12 cellular contexts compared by ENCODE assay signal in genomic region chr16:19691161-19691850, GRCh38. TPM values are rescaled to one million over a fixed set of nuclear protein-coding genes. Genes with fewer than 3 reads are reported as not detected.
A peak's percentile ranks its signal among the peaks of the same experiment; 100 is the strongest.
DNase-seq lines count a peak whose midpoint lies in the region; ATAC-seq, FAIRE-seq and TF ChIP-seq lines count a peak whose summit lies in the region.
"Had no signal": no experiment of that assay in that cellular context is flagged by ENCODE, and none has a peak within 500 bp of the region (broad histone marks: within the 10 kb centered on the region; RNA-seq: fewer than 3 reads in every experiment).

No MANE protein-coding gene starts in this region.

- H3K4me3 Mint-ChIP-seq in CD14-positive monocyte (no peak overlapping the region), neural progenitor cell (no peak overlapping the region)
- H3K4me3 Mint-ChIP-seq: activated naive CD8-positive, alpha-beta T cell treated with anti-CD3 and anti-CD28 coated beads, Interleukin-2, amount 10 ng/mL, durations not matched to agents 7 days and 5 days had no signal

- peaks cover 10% of the 10 kb centered on the region for H3F3A ChIP-seq in neural progenitor cell (ENCODE audit: low read depth)

- H3K56ac ChIP-seq in H1 (replicated peaks; ENCODE audit: insufficient read length, low read depth, low read length), result no peak overlapping the region

- peaks cover 20% of the 10 kb centered on the region for H3K4me1 Mint-ChIP-seq in CD14-positive monocyte
- peaks cover 12% of the 10 kb centered on the region for H3K4me1 Mint-ChIP-seq in neural progenitor cell

- no peak overlapping the region for H3K4ac ChIP-seq in H1 (replicated peaks; ENCODE audit: insufficient read length, low read depth, low read length)

- H3K36me3 ChIP-seq in H1 (ENCODE audit: control insufficient read depth in 2 of 4, insufficient read depth in 4 of 4, low read length in 3 of 4), result peaks cover 2 to 6% (median 4%) of the 10 kb centered on the region in 4 experiments; a peak in 5 of 8 replicates
- H3K36me3 ChIP-seq in neural progenitor cell, result no peaks in the 10 kb centered on the region

- H3K23me2 ChIP-seq in H1 (ENCODE audit: low read depth, low read length), result no peaks in the 10 kb centered on the region

- H3K9me3 ChIP-seq in H1 (ENCODE audit: insufficient read depth in 2 of 2, low read depth in 1 of 2, low read length in 1 of 2) (no peaks in the 10 kb centered on the region), neural progenitor cell (ENCODE audit: low read depth) (no peaks in the 10 kb centered on the region)
- H3K9me3 ChIP-seq: upper lobe of left lung had no signal

- no peak overlapping the region for H2BK5ac ChIP-seq in H1 (ENCODE audit: low read depth, low read length)

- no peak for FAIRE-seq in H1 (lab: Jason Lieb, UNC)

- no peak for TF ChIP-seq RAD21 in H1 (IDR thresholded peaks at IDR 0.05 in 1 of 2, conservative IDR thresholded peaks at IDR 0.05 in 1 of 2; ENCODE audit: low read depth in 2 of 2, low read length in 2 of 2)

- no peak overlapping the region for H2BK15ac ChIP-seq in H1 (ENCODE audit: low read length)

- H3K14ac ChIP-seq in H1 (ENCODE audit: insufficient read length), result no peak overlapping the region

- WGBS in H1 (ENCODE audit: extremely low coverage in 1 of 2, insufficient coverage in 1 of 2, insufficient read length in 1 of 2, insufficient replicate concordance in 2 of 2, low coverage in 1 of 2, low lambda C conversion rate in 2 of 2, missing lambda C conversion rate in 1 of 2), 2 experiments, result 91% methylated on average over 18 of the region's 18 CpGs; no CpG with 5 or more reads in 1 of the 2 experiments

- DNase-seq in CD14-positive monocyte (ENCODE audit: low spot score), result no peak
- peak; percentile 51 for DNase-seq in MV-4-11 (lab: John Stamatoyannopoulos, UW)
- no peak for DNase-seq in H1 (ENCODE audit: low read depth in 1 of 2, low spot score in 2 of 2)
- DNase-seq in neural progenitor cell (ENCODE audit: low spot score), result no peak
- DNase-seq in NCI-H2029 (lab: John Stamatoyannopoulos, UW), result no peak
- DNase-seq in NCI-H1436 treated with DMSO at 0.1 percent for 48 hours (lab: John Stamatoyannopoulos, UW), result no peak
- no peak for DNase-seq in left colon
- DNase-seq: activated naive CD8-positive, alpha-beta T cell treated with anti-CD3 and anti-CD28 coated beads, Interleukin-2, amount 10 ng/mL, durations not matched to agents 7 days and 5 days; NCI-H2171 treated with DMSO at 0.1 percent for 48 hours; occipital lobe had no signal

- H3K27me3 ChIP-seq in H1 (replicated peaks in 1 of 4; ENCODE audit: control insufficient read depth in 3 of 4, extremely low read depth in 1 of 4, insufficient read depth in 3 of 4, low read length in 3 of 4) (no peaks in the 10 kb centered on the region), neural progenitor cell (no peaks in the 10 kb centered on the region)
- H3K27me3 ChIP-seq: upper lobe of left lung had no signal

- H3K27ac Mint-ChIP-seq in CD14-positive monocyte (peak overlapping the region; percentile 2 to 79 (median 72)), neural progenitor cell (peak overlapping the region; percentile 17)
- H3K27ac Mint-ChIP-seq: activated naive CD8-positive, alpha-beta T cell treated with anti-CD3 and anti-CD28 coated beads, Interleukin-2, amount 10 ng/mL, durations not matched to agents 7 days and 5 days had no signal

- no peaks in the 10 kb centered on the region for H3K79me1 ChIP-seq in H1 (ENCODE audit: low read depth, low read length)

- intact Hi-C loops in CD14-positive monocyte (cut with micrococcal nuclease) (no loop called here), left colon (cut with DNase I, micrococcal nuclease) (no loop called here)

- H2BK12ac ChIP-seq in H1 (ENCODE audit: low read depth, low read length), result no peak overlapping the region

- H4K20me1 ChIP-seq in H1 (replicated peaks in 1 of 2; ENCODE audit: control insufficient read depth in 1 of 2, insufficient read depth in 2 of 2, low read length in 2 of 2) (no peaks in the 10 kb centered on the region), neural progenitor cell (ENCODE audit: low read depth) (peaks cover 8% of the 10 kb centered on the region)

- POLR2A ChIA-PET in H1 (lab: Charles Lee; ENCODE audit: partially characterized antibody), result interaction anchor here (0.7 to 1.2 kb wide), 4 partner anchors 9 to 12 kb away, joined by 3 to 4 read pairs (median 4); no protein-coding TSS in a partner anchor

- H3K9ac ChIP-seq in H1 (replicated peaks in 1 of 4; ENCODE audit: extremely low read depth in 1 of 4, low read depth in 3 of 4, low read length in 3 of 4) (no peak overlapping the region), neural progenitor cell (no peak overlapping the region)

- no peak overlapping the region for H3K4me3 ChIP-seq in H1 (ENCODE audit: extremely low read depth in 1 of 4, insufficient read depth in 2 of 4, low read depth in 3 of 4, low read length in 4 of 4)
- no peak overlapping the region for H3K4me3 ChIP-seq in neural progenitor cell
- H3K4me3 ChIP-seq: upper lobe of left lung had no signal

- TF ChIP-seq POLR2A in H1 (IDR thresholded peaks at IDR 0.05; ENCODE audit: control extremely low read depth in 1 of 2, low read depth in 2 of 2, low read length in 2 of 2), result no peak

- peaks cover 56 to 76% of the 10 kb centered on the region in 2 donors for H3K36me3 Mint-ChIP-seq in CD14-positive monocyte
- H3K36me3 Mint-ChIP-seq in neural progenitor cell, result peaks cover 26% of the 10 kb centered on the region

- ATAC-seq in left colon, result no peak
- no peak for ATAC-seq in GM21367 (IDR thresholded peaks at IDR 0.05; ENCODE audit: unreplicated experiment)

- no peak overlapping the region for H2BK120ac ChIP-seq in H1 (replicated peaks; ENCODE audit: low read depth, low read length)

- no peak overlapping the region for H2AK5ac ChIP-seq in H1 (ENCODE audit: low read depth, low read length)

- H3K27ac ChIP-seq in H1 (ENCODE audit: low read depth, low read length) (no peak overlapping the region), neural progenitor cell (no peak overlapping the region)

- no peak overlapping the region for H3K23ac ChIP-seq in H1 (ENCODE audit: insufficient read length)

- CTCF ChIA-PET in H1 (lab: Charles Lee; ENCODE audit: partially characterized antibody), result interaction anchor here (0.6 to 0.9 kb wide), 2 partner anchors 19 to 23 kb away, joined by 3 to 4 read pairs; no protein-coding TSS in a partner anchor

- H3K4me2 ChIP-seq in H1 (ENCODE audit: insufficient read depth in 1 of 2, low read depth in 2 of 2, low read length in 2 of 2) (no peak overlapping the region), neural progenitor cell (no peak overlapping the region)

- H2AFZ ChIP-seq in H1 (ENCODE audit: low read length) (no peak overlapping the region), neural progenitor cell (replicated peaks) (no peak overlapping the region)

- no peaks in the 10 kb centered on the region; a peak in 1 of 4 replicates for H3K79me2 ChIP-seq in H1 (ENCODE audit: control insufficient read depth in 1 of 2, insufficient read depth in 2 of 2, low read length in 2 of 2)
- H3K79me2 ChIP-seq in neural progenitor cell (ENCODE audit: low read depth), result no peaks in the 10 kb centered on the region

- H4K5ac ChIP-seq in H1 (ENCODE audit: insufficient read length, low read depth, low read length), result no peak overlapping the region

- H3K9me3 Mint-ChIP-seq in CD14-positive monocyte (no peaks in the 10 kb centered on the region), neural progenitor cell (no peaks in the 10 kb centered on the region)
- H3K9me3 Mint-ChIP-seq: activated naive CD8-positive, alpha-beta T cell treated with anti-CD3 and anti-CD28 coated beads, Interleukin-2, amount 10 ng/mL, durations not matched to agents 7 days and 5 days had no signal

- no peaks in the 10 kb centered on the region for H3K4me1 ChIP-seq in H1 (replicated peaks in 1 of 4; ENCODE audit: control insufficient read depth in 3 of 4, insufficient read depth in 4 of 4, low read length in 3 of 4)
- peaks cover 9% of the 10 kb centered on the region for H3K4me1 ChIP-seq in neural progenitor cell

- H4K91ac ChIP-seq in H1 (replicated peaks; ENCODE audit: insufficient read length, low read length), result no peak overlapping the region

- H3K18ac ChIP-seq in H1 (ENCODE audit: extremely low read depth, low read length), result no peak overlapping the region

- no peak for TF ChIP-seq EP300 in H1 (IDR thresholded peaks at IDR 0.05; ENCODE audit: borderline replicate concordance in 1 of 2, low read depth in 2 of 2, low read length in 2 of 2)

- H2BK20ac ChIP-seq in H1 (ENCODE audit: low read length), result no peak overlapping the region

- TF ChIP-seq CTCF in CD14-positive monocyte (IDR thresholded peaks at IDR 0.05) (no peak), H1 (IDR thresholded peaks at IDR 0.05; ENCODE audit: control extremely low read depth in 1 of 3, insufficient read depth in 1 of 3, low read depth in 1 of 3, low read length in 3 of 3) (no peak), neural progenitor cell (IDR thresholded peaks at IDR 0.05) (no peak)

- no peak overlapping the region for H4K8ac ChIP-seq in H1 (ENCODE audit: extremely low read depth, insufficient read depth, low read length)

- H3K27me3 Mint-ChIP-seq in CD14-positive monocyte (ENCODE audit: low read depth in 3 of 3) (peaks cover 0 to 2% (median 1%) of the 10 kb centered on the region in 3 donors), neural progenitor cell (ENCODE audit: insufficient read depth, low read depth) (no peaks in the 10 kb centered on the region)
- H3K27me3 Mint-ChIP-seq: activated naive CD8-positive, alpha-beta T cell treated with anti-CD3 and anti-CD28 coated beads, Interleukin-2, amount 10 ng/mL, durations not matched to agents 7 days and 5 days had no signal

RNA-seq across cellular contexts. Expression of gene KNOP1, which starts 26.7 kb away (rescaled TPM):
- 1 to 10 TPM; 1.5 to 2.4 TPM for polyA plus RNA-seq in CD14-positive monocyte
- 80.8 and 87.9 TPM in 2 replicates for total RNA-seq in H1 (2021; fragmentation: NEBNext Ultra II Directional; extraction: Animal tissue kit (Norgen Biotek cat#: 25700))
- polyA plus RNA-seq in H1 (2011; rRNA removed), result 21.3 and 21.6 TPM in 2 replicates
- 30.6 TPM for polyA plus RNA-seq in H1 (2011; cell fraction: cytosol; rRNA removed)
- polyA plus RNA-seq in H1 (2011; cell fraction: nucleus; rRNA removed), result 28.8 TPM
- polyA plus RNA-seq in H1 (2012, experiment 1 of 2), result 79.8 to 109 TPM (median 84.5 TPM) in 4 replicates
- 58.1 TPM for polyA plus RNA-seq in H1 (2012, experiment 2 of 2)
- polyA plus RNA-seq in H1 (2013, experiment 1 of 2), result 166 TPM
- 154 TPM for polyA plus RNA-seq in H1 (2013, experiment 2 of 2)
- polyA minus RNA-seq in H1 (2011; rRNA and poly(A)+ RNA removed), result 48.1 and 53.1 TPM in 2 replicates
- polyA minus RNA-seq in H1 (2011; cell fraction: cytosol; rRNA and poly(A)+ RNA removed), result 24.3 TPM
- 57.8 TPM for polyA minus RNA-seq in H1 (2011; cell fraction: nucleus; rRNA and poly(A)+ RNA removed)
- 126 and 130 TPM in 2 replicates for total RNA-seq in neural progenitor cell (ENCODE audit: low replicate concordance)
- 10 to 100 TPM; 18.4 to 22.8 TPM for total RNA-seq in left colon

RNA-seq across cellular contexts. Expression of gene IQCK, which starts 26.8 kb away (rescaled TPM):
- polyA plus RNA-seq in CD14-positive monocyte (under 1 TPM; 0.52 to 0.58 TPM), H1 (2011; rRNA removed) (9.3 and 10.4 TPM in 2 replicates)
- 5.8 and 6.2 TPM in 2 replicates for total RNA-seq in H1 (2021; fragmentation: NEBNext Ultra II Directional; extraction: Animal tissue kit (Norgen Biotek cat#: 25700))
- polyA plus RNA-seq in H1 (2011; cell fraction: cytosol; rRNA removed), result 7.9 TPM
- 4.7 TPM for polyA plus RNA-seq in H1 (2011; cell fraction: nucleus; rRNA removed)
- 4.6 to 7.0 TPM (median 5.2 TPM) in 4 replicates for polyA plus RNA-seq in H1 (2012, experiment 1 of 2)
- 1.3 TPM for polyA plus RNA-seq in H1 (2012, experiment 2 of 2)
- 3.9 TPM for polyA plus RNA-seq in H1 (2013, experiment 1 of 2)
- 3.7 TPM for polyA plus RNA-seq in H1 (2013, experiment 2 of 2)
- polyA minus RNA-seq in H1 (2011; rRNA and poly(A)+ RNA removed), result 6.1 and 7.3 TPM in 2 replicates
- polyA minus RNA-seq in H1 (2011; cell fraction: cytosol; rRNA and poly(A)+ RNA removed), result 2.9 TPM
- polyA minus RNA-seq in H1 (2011; cell fraction: nucleus; rRNA and poly(A)+ RNA removed), result 12.8 TPM
- total RNA-seq in neural progenitor cell (ENCODE audit: low replicate concordance) (22.1 and 25.3 TPM in 2 replicates), left colon (10 to 100 TPM; 11.0 to 13.8 TPM)
